Comparison of ENCODE assay signal across 27 cellular contexts in genomic region chr14:35248476-35248788, GRCh38. TPM values are rescaled to one million over a fixed set of nuclear protein-coding genes. Genes with fewer than 3 reads are reported as not detected.
DNase-seq lines count a peak whose midpoint lies in the region; ATAC-seq and TF ChIP-seq lines count a peak whose summit lies in the region.
"Had no signal": no experiment of that assay in that cellular context is flagged by ENCODE, and none has a peak within 500 bp of the region (broad histone marks: within the 10 kb centered on the region; RNA-seq: fewer than 3 reads in every experiment).

No MANE protein-coding gene starts in this region.

- POLR2A ChIA-PET in CD8-positive, alpha-beta T cell (lab: Charles Lee), result no interaction called here
- POLR2A ChIA-PET in WTC11 (lab: Charles Lee), result no interaction called here

- no peak overlapping the region for H3K27ac ChIP-seq in CD8-positive, alpha-beta T cell (ENCODE audit: low read depth, low read length)
- H3K27ac ChIP-seq in esophagus muscularis mucosa (replicated peaks in 1 of 4), result peak overlapping the region in 3 of 4 donors; percentile 7 to 53 (median 23)
- H3K27ac ChIP-seq: pancreas, Peyer's patch, tibial artery had no signal

- no peaks in the 10 kb centered on the region for H3K36me3 ChIP-seq in CD8-positive, alpha-beta T cell (ENCODE audit: insufficient read depth, low read length)
- no peaks in the 10 kb centered on the region for H3K36me3 ChIP-seq in esophagus muscularis mucosa
- H3K36me3 ChIP-seq: pancreas, Peyer's patch, sigmoid colon, tibial artery had no signal

- H3K27me3 Mint-ChIP-seq in CD8-positive, alpha-beta T cell (ENCODE audit: low read depth), result no peaks in the 10 kb centered on the region
- no peaks in the 10 kb centered on the region for H3K27me3 Mint-ChIP-seq in WTC11 (ENCODE audit: low read depth)
- H3K27me3 Mint-ChIP-seq: activated B cell treated with CpG ODN at 0.5 μM for 24 hours; activated CD4-positive, alpha-beta memory T cell treated with anti-CD3 and anti-CD28 coated beads, Interleukin-2, amount 10 ng/mL, durations not matched to agents 7 days and 5 days; activated T-cell treated with anti-CD3 and anti-CD28 coated beads, Interleukin-2, amount 50 U/mL, for 24 hours; CD4-positive, CD25-positive, alpha-beta regulatory T cell; naive thymus-derived CD8-positive, alpha-beta T cell had no signal

- H3K4me3 Mint-ChIP-seq in CD8-positive, alpha-beta T cell, result no peak overlapping the region
- no peak overlapping the region for H3K4me3 Mint-ChIP-seq in WTC11
- H3K4me3 Mint-ChIP-seq: activated B cell treated with CpG ODN at 0.5 μM for 24 hours; activated CD4-positive, alpha-beta memory T cell treated with anti-CD3 and anti-CD28 coated beads, Interleukin-2, amount 10 ng/mL, durations not matched to agents 7 days and 5 days; activated T-cell treated with anti-CD3 and anti-CD28 coated beads, Interleukin-2, amount 50 U/mL, for 24 hours; CD4-positive, CD25-positive, alpha-beta regulatory T cell; GM23338; naive thymus-derived CD8-positive, alpha-beta T cell; T-helper 2 cell treated with Interferon-gamma antibody and Interleukin-4, amounts not matched to agents 5 μg/mL and 100 μg/mL, for 36 hours had no signal

- no peak for ATAC-seq in CD8-positive, alpha-beta T cell
- ATAC-seq in GM18909 (IDR thresholded peaks at IDR 0.05; ENCODE audit: poor library complexity, unreplicated experiment), result peak; percentile 65
- ATAC-seq in HG02870 (IDR thresholded peaks at IDR 0.05; ENCODE audit: unreplicated experiment), result peak; percentile 78
- ATAC-seq in WTC11, result no peak
- ATAC-seq: GM23338; naive thymus-derived CD8-positive, alpha-beta T cell; pancreas; stimulated activated naive CD8-positive, alpha-beta T cell treated with anti-CD3 and anti-CD28 coated beads, Interleukin-15, Interleukin-2, amounts not matched to agents 100 U/mL and 50 U/mL, for 24 hours had no signal

- no peak overlapping the region for H3K4me3 ChIP-seq in CD8-positive, alpha-beta T cell (ENCODE audit: low read depth, low read length)
- H3K4me3 ChIP-seq in esophagus muscularis mucosa, result no peak overlapping the region
- H3K4me3 ChIP-seq: GM23338, pancreas, Peyer's patch, sigmoid colon, tibial artery had no signal

- DNase-seq in CD8-positive, alpha-beta T cell, result no peak
- DNase-seq in esophagus muscularis mucosa (ENCODE audit: extremely low spot score) (no peak), GM20000 (ENCODE audit: low spot score) (no peak), T-helper 2 cell (no peak), WTC11 (ENCODE audit: low spot score) (no peak)
- DNase-seq in activated CD8-positive, alpha-beta memory T cell treated with anti-CD3 and anti-CD28 coated beads for 24 hours, result no peak
- DNase-seq: activated B cell treated with CpG ODN at 0.5 μM for 24 hours; activated CD4-positive, alpha-beta memory T cell treated with anti-CD3 and anti-CD28 coated beads, Interleukin-2, amount 10 ng/mL, durations not matched to agents 7 days and 5 days; activated naive CD4-positive, alpha-beta T cell treated with anti-CD3 and anti-CD28 coated beads, Interleukin-2, amount 50 U/mL, for 16 hours; activated T-cell treated with anti-CD3 and anti-CD28 coated beads, Interleukin-2, amount 50 U/mL, for 24 hours; CD4-positive, CD25-positive, alpha-beta regulatory T cell; DMS 273 treated with DMSO at 0.1 percent for 48 hours; GF-D8; mammary epithelial cell; naive thymus-derived CD8-positive, alpha-beta T cell; NCI-H1105; NCI-H2081 treated with DMSO at 0.1 percent for 48 hours; NK-92 treated with Interleukin-12 subunit alpha and Interleukin-12 subunit beta, amount 100 ng/mL, for 24 hours; pancreas; Peyer's patch; sigmoid colon; stimulated activated naive CD8-positive, alpha-beta T cell treated with anti-CD3 and anti-CD28 coated beads, Interleukin-15, Interleukin-2, amounts not matched to agents 100 U/mL and 50 U/mL, for 24 hours; tibial artery had no signal

- H3K27me3 ChIP-seq in CD8-positive, alpha-beta T cell (ENCODE audit: insufficient read depth, low read length), result no peaks in the 10 kb centered on the region
- no peaks in the 10 kb centered on the region for H3K27me3 ChIP-seq in esophagus muscularis mucosa
- H3K27me3 ChIP-seq: pancreas, Peyer's patch, sigmoid colon, tibial artery had no signal

- H3K9me3 Mint-ChIP-seq in CD8-positive, alpha-beta T cell, result no peaks in the 10 kb centered on the region
- H3K9me3 Mint-ChIP-seq in WTC11, result 0 out of 2 replicates have a peak, but pooled peaks cover 3% of the 10 kb centered on the region
- H3K9me3 Mint-ChIP-seq: activated B cell treated with CpG ODN at 0.5 μM for 24 hours; activated CD4-positive, alpha-beta memory T cell treated with anti-CD3 and anti-CD28 coated beads, Interleukin-2, amount 10 ng/mL, durations not matched to agents 7 days and 5 days; activated T-cell treated with anti-CD3 and anti-CD28 coated beads, Interleukin-2, amount 50 U/mL, for 24 hours; CD4-positive, CD25-positive, alpha-beta regulatory T cell; GM23338; naive thymus-derived CD8-positive, alpha-beta T cell; T-helper 2 cell treated with Interferon-gamma antibody and Interleukin-4, amounts not matched to agents 5 μg/mL and 100 μg/mL, for 36 hours had no signal

- H3K4me1 Mint-ChIP-seq in CD8-positive, alpha-beta T cell (ENCODE audit: low read depth), result peaks cover 4% of the 10 kb centered on the region
- H3K4me1 Mint-ChIP-seq in WTC11, result peaks cover 2% of the 10 kb centered on the region

- H3K27ac Mint-ChIP-seq in CD8-positive, alpha-beta T cell, result peak overlapping the region; percentile 5
- H3K27ac Mint-ChIP-seq in WTC11, result no peak overlapping the region
- H3K27ac Mint-ChIP-seq: activated B cell treated with CpG ODN at 0.5 μM for 24 hours; activated CD4-positive, alpha-beta memory T cell treated with anti-CD3 and anti-CD28 coated beads, Interleukin-2, amount 10 ng/mL, durations not matched to agents 7 days and 5 days; GM23338; T-helper 2 cell treated with Interferon-gamma antibody and Interleukin-4, amounts not matched to agents 5 μg/mL and 100 μg/mL, for 36 hours had no signal

- H3K36me3 Mint-ChIP-seq in CD8-positive, alpha-beta T cell, result peaks cover 24% of the 10 kb centered on the region
- H3K36me3 Mint-ChIP-seq in WTC11, result no peaks in the 10 kb centered on the region

- no peak for TF ChIP-seq POLR2A in esophagus muscularis mucosa (IDR thresholded peaks at IDR 0.05; ENCODE audit: low read depth)

- H3K9me3 ChIP-seq in CD8-positive, alpha-beta T cell (ENCODE audit: low read length), result no peaks in the 10 kb centered on the region
- no peaks in the 10 kb centered on the region for H3K9me3 ChIP-seq in esophagus muscularis mucosa
- H3K9me3 ChIP-seq: pancreas, Peyer's patch, sigmoid colon, tibial artery had no signal

- CTCF ChIA-PET in CD8-positive, alpha-beta T cell (lab: Charles Lee), result interaction anchor here (2.6 kb wide), 1 partner anchor 165 kb away, joined by 8 read pairs; no protein-coding TSS in a partner anchor
- CTCF ChIA-PET in WTC11 (lab: Charles Lee), result interaction anchor here (1.1 kb wide), 1 partner anchor 19 kb away, joined by 3 read pairs; no protein-coding TSS in a partner anchor

- no peak for TF ChIP-seq EP300 in esophagus muscularis mucosa (IDR thresholded peaks at IDR 0.05)

- H3K4me1 ChIP-seq in CD8-positive, alpha-beta T cell (ENCODE audit: insufficient read depth, low read length), result no peaks in the 10 kb centered on the region
- H3K4me1 ChIP-seq in esophagus muscularis mucosa, result peaks cover 0 to 22% (median 18%) of the 10 kb centered on the region in 4 donors
- H3K4me1 ChIP-seq: pancreas, Peyer's patch, sigmoid colon, tibial artery had no signal

- TF ChIP-seq CTCF in CD8-positive, alpha-beta T cell (IDR thresholded peaks at IDR 0.05), result no peak
- no peak for TF ChIP-seq CTCF in esophagus muscularis mucosa (IDR thresholded peaks at IDR 0.05)
- TF ChIP-seq CTCF in GM20000 (IDR thresholded peaks at IDR 0.05; ENCODE audit: extremely low read depth, missing control alignments), result no peak
- no peak for TF ChIP-seq CTCF in WTC11 (IDR thresholded peaks at IDR 0.05)

- intact Hi-C loops in CD8-positive, alpha-beta T cell (cut with DNase I, micrococcal nuclease), result loop anchor here in 1 of 2 experiments (5.0 kb wide), 1 partner anchor 44 kb away; the partner anchor contains the start of gene PSMA6
- intact Hi-C loops in esophagus muscularis mucosa (cut with DNase I), result no loop called here

TF ChIP-seq in WTC11, 78 proteins besides CTCF, POLR2A, EP300 and RAD21:
- TF ChIP-seq NFYB (CRISPR knock-in tag; conservative IDR thresholded peaks at IDR 0.05; ENCODE audit: low read depth) (no peak), ZBTB21 (CRISPR knock-in tag; IDR thresholded peaks at IDR 0.05; ENCODE audit: borderline replicate concordance) (no peak), CBFB (CRISPR knock-in tag; IDR thresholded peaks at IDR 0.05; ENCODE audit: low read depth) (no peak), JAZF1 (CRISPR knock-in tag; IDR thresholded peaks at IDR 0.05) (no peak), OVOL2 (CRISPR knock-in tag; IDR thresholded peaks at IDR 0.05; ENCODE audit: borderline replicate concordance) (no peak), ZNF671 (CRISPR knock-in tag; IDR thresholded peaks at IDR 0.05) (no peak), TCF7 (CRISPR knock-in tag; IDR thresholded peaks at IDR 0.05; ENCODE audit: low read depth) (no peak)

RNA-seq across cellular contexts. Expression of gene PSMA6, which starts 43.8 kb away (rescaled TPM):
- 10 to 100 TPM; 72.3 to 78.9 TPM for total RNA-seq in CD8-positive, alpha-beta T cell
- 100 to 1,000 TPM in 2 of 4 donors, 10 to 100 TPM in 2; 70.5 to 143 (median 112) TPM for total RNA-seq in esophagus muscularis mucosa
- total RNA-seq in WTC11 (2021), result 197 to 215 TPM (median 210 TPM) in 3 replicates

Comparison
In these comparisons a context has a peak if more than half of its experiments do, and no peak if none do; other contexts are left out.
1. ATAC-seq: peak in GM18909 (single experiment) and HG02870 (single experiment); none in CD8-positive, alpha-beta T cell (single experiment) and WTC11 (single experiment).